ENCODE assay signal across 8 cellular contexts in the genomic region with DNA sequence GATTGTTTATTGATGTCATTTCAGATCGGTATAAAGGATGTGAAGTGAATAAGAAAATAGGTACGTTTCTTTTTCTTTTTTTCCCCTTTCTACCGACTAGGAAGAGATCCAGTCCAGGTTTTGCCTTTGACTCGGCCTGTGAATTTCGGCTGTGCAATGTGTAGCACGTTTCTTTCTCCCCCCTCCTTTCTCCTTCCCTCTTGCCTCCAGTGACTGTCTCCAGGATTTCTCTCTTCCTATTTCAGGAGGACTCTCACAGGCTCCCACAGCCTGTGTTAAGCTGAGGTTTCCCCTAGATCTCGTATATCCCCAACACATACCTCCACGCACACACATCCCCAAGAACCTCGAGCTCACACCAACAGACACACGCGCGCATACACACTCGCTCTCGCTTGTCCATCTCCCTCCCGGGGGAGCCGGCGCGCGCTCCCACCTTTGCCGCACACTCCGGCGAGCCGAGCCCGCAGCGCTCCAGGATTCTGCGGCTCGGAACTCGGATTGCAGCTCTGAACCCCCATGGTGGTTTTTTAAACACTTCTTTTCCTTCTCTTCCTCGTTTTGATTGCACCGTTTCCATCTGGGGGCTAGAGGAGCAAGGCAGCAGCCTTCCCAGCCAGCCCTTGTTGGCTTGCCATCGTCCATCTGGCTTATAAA. TPM values are rescaled to one million over a fixed set of nuclear protein-coding genes. Genes with fewer than 3 reads are reported as not detected.
DNase-seq lines count a peak whose midpoint lies in the region; ATAC-seq and TF ChIP-seq lines count a peak whose summit lies in the region.

A gene (plus strand): TSS at position 185 of the 657 bp plus-strand sequence.

- H3K4me3 ChIP-seq in WI38 (ENCODE audit: low read depth, low read length) (peak within 1 kb of the TSS; percentile 78), left ventricle myocardium inferior (peak within 1 kb of the TSS; percentile 68), psoas muscle (peak within 1 kb of the TSS; percentile 59)

- intact Hi-C loops in left ventricle myocardium inferior (cut with micrococcal nuclease) (no loop called here), psoas muscle (cut with DNase I) (no loop called here)

- 0 to 1% (median 1%) methylated on average over 31 of the region's 31 CpGs for WGBS in psoas muscle, 3 donors

- ATAC-seq in psoas muscle (peak in 3 of 4 donors; percentile 45 to 49 (median 46)), GM19023 (IDR thresholded peaks at IDR 0.05; ENCODE audit: unreplicated experiment) (no peak), HG03280 (IDR thresholded peaks at IDR 0.05; ENCODE audit: unreplicated experiment) (no peak)

- TF ChIP-seq CTCF in WI38 (IDR thresholded peaks at IDR 0.05; ENCODE audit: low read depth, low read length) (no peak), left ventricle myocardium inferior (IDR thresholded peaks at IDR 0.05; ENCODE audit: borderline replicate concordance) (no peak), psoas muscle (IDR thresholded peaks at IDR 0.05) (no peak)

- H3K27me3 ChIP-seq in left ventricle myocardium inferior (ENCODE audit: low read depth) (peaks cover 56% of the 10 kb centered on the region), psoas muscle (ENCODE audit: insufficient read depth in 3 of 3, low read length in 2 of 3) (peaks cover 0 to 35% (median 4%) of the 10 kb centered on the region in 3 donors)

- H3K4me1 ChIP-seq in left ventricle myocardium inferior (peaks cover 23% of the 10 kb centered on the region), psoas muscle (no peaks in the 10 kb centered on the region)

- H3K36me3 ChIP-seq in left ventricle myocardium inferior (no peaks in the 10 kb centered on the region), psoas muscle (ENCODE audit: insufficient read depth in 1 of 2, low read depth in 1 of 2) (no peaks in the 10 kb centered on the region)

- peak within 1 kb of the TSS; percentile 61 for H3K27ac ChIP-seq in left ventricle myocardium inferior (replicated peaks)
- H3K27ac ChIP-seq in psoas muscle: peak within 1 kb of the TSS; percentile 9

- H3K9me3 ChIP-seq in left ventricle myocardium inferior (replicated peaks): no peaks in the 10 kb centered on the region
- H3K9me3 ChIP-seq in psoas muscle: no peaks in the 10 kb centered on the region

- peak; percentile 29 for DNase-seq in DMS114 treated with DMSO at 0.1 percent for 48 hours (lab: John Stamatoyannopoulos, UW; ENCODE audit: unreplicated experiment)
- peak; percentile 96 for DNase-seq in NCI-H1694 treated with DMSO at 0.1 percent for 48 hours (lab: John Stamatoyannopoulos, UW)
- DNase-seq in left ventricle myocardium inferior: no peak
- peak in 1 of 2 donors; percentile 32 for DNase-seq in psoas muscle
- DNase-seq in activated T-cell treated with anti-CD3 and anti-CD28 coated beads, Interleukin-2, amount 50 U/mL, for 48 hours: no peak

RNA-seq across cellular contexts. Expression of the gene that starts here (rescaled TPM):
- total RNA-seq in left ventricle myocardium inferior: 1.8 TPM
- total RNA-seq in psoas muscle: 1 to 10 TPM in 1 of 4 donors, under 1 TPM in 3; 0.17 to 3.7 (median 0.57) TPM
- polyA plus RNA-seq in psoas muscle: under 1 TPM; 0.07 to 0.70 (median 0.20) TPM

Comparison
In these comparisons a context has a peak if more than half of its experiments do, and no peak if none do; other contexts are left out.
1. DNase-seq: peak in DMS114 treated with DMSO at 0.1 percent for 48 hours (single experiment) and NCI-H1694 treated with DMSO at 0.1 percent for 48 hours (single experiment); none in left ventricle myocardium inferior (single experiment) and activated T-cell treated with anti-CD3 and anti-CD28 coated beads, Interleukin-2, amount 50 U/mL, for 48 hours (0 of 2).
2. ATAC-seq: peak in psoas muscle (3 of 4); none in GM19023 (single experiment) and HG03280 (single experiment).
3. Peak in every context shown above with its lines, with median percentiles within 50 percentile points of each other: H3K4me3 ChIP-seq.